11 cellular contexts compared by ENCODE assay signal in the genomic region with DNA sequence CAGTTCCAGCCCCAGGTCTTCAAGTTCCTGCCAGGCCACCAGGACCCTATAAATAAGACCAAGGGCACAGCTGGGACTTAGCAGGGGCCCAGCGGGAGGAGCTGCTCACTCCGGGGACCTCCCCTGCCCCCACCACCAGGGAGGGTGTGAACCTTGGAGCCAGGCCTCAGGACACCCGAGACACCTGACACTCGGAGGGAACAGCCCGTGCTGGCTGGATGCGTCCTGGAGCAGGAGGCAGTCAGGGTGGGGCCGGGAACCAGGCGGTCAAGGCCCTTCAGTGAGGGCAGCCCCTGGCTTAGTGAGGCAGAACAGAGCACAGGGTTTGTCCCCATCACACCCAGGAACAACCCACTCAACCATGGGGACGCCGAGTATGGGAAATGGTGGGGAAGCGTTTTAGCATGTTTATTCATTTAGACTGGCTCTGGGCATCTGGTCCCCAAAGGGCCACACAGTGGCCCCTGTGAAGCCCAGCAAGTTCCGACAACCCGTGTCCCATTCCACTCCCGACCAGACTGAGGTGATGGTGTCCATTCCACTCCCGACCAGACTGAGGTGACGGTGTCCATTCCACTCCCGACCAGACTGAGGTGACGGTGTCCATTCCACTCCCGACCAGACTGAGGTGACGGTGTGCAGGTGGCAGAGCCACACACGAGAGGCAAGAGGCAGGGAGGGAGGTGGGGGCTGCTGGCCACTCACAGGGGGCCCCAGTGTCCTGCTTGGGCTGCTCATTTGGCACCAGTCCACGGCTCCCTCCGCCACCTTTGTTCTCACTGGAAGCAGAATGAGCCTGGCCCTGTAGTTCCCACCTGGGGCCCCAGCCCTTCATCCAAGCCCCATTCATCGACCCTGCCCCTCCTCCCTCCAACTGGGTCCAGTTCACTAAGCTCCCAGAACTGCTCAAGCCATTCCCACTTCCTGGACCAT. TPM values are rescaled to one million over a fixed set of nuclear protein-coding genes. Genes with fewer than 3 reads are reported as not detected.
DNase-seq lines count a peak whose midpoint lies in the region; ATAC-seq and TF ChIP-seq lines count a peak whose summit lies in the region.
"Had no signal": no experiment of that assay in that cellular context is flagged by ENCODE, and none has a peak within 500 bp of the region (broad histone marks: within the 10 kb centered on the region; RNA-seq: fewer than 3 reads in every experiment).

No MANE protein-coding gene starts in this region.

- H3K27me3 ChIP-seq in HCT116 (ENCODE audit: insufficient read depth, low read length): no peaks in the 10 kb centered on the region
- no peaks in the 10 kb centered on the region for H3K27me3 ChIP-seq in neuronal stem cell (ENCODE audit: control insufficient read depth in 3 of 3, insufficient read depth in 3 of 3, low read depth in 1 of 3, low read length in 3 of 3)

- no TSS peak for BruUV-seq in HCT116 (replicated peaks; lab: Mats Ljungman, UMichigan)

- no peak overlapping the region for H3K14ac ChIP-seq in neuronal stem cell (ENCODE audit: low read length)

- H2BK5ac ChIP-seq in neuronal stem cell (ENCODE audit: low read length): no peak overlapping the region

- RAD21 ChIA-PET in HCT116 (lab: Charles Lee; ENCODE audit: low non-redundant PET in 1 of 2, low total read pairs in 2 of 2, uncharacterized antibody in 2 of 2, unreplicated experiment in 2 of 2): interaction anchor here (0.6 to 2.1 kb wide), 3 partner anchors 20 kb away, joined by 5 to 51 read pairs (median 8); no protein-coding TSS in a partner anchor

- H3K79me1 ChIP-seq in neuronal stem cell (ENCODE audit: low read depth, low read length): peaks cover 12% of the 10 kb centered on the region

- H3K4ac ChIP-seq in neuronal stem cell (ENCODE audit: low read length): no peak overlapping the region

- CTCF ChIA-PET in HCT116 (lab: Charles Lee): interaction anchor here (0.7 to 5.2 kb wide), 5 partner anchors 16 to 179 kb away, joined by 3 to 325 read pairs (median 4); partner anchors contain the start of genes ARHGAP45 and CIRBP

- H4K8ac ChIP-seq in neuronal stem cell (ENCODE audit: low read depth, low read length): no peak overlapping the region

- H4K20me1 ChIP-seq in HCT116 (ENCODE audit: insufficient read depth): peaks cover 13% of the 10 kb centered on the region; the same call in 1 of the 2 replicates

- peak overlapping the region; percentile 94 for H2BK12ac ChIP-seq in neuronal stem cell (ENCODE audit: low read length)

- peak overlapping the region; percentile 98 for H3K4me2 ChIP-seq in HCT116 (ENCODE audit: low read length)
- H3K4me2 ChIP-seq in neuronal stem cell (ENCODE audit: insufficient read depth, low read length, poor library complexity, severe bottlenecking): no peak overlapping the region

- H3K9ac ChIP-seq in HCT116 (ENCODE audit: low read length) (peak overlapping the region; percentile 99), neuronal stem cell (ENCODE audit: low read depth, low read length, poor library complexity) (peak overlapping the region; percentile 60)

- H3K27ac ChIP-seq in 22Rv1: peak overlapping the region; percentile 99
- H3K27ac ChIP-seq in HCT116 (ENCODE audit: low read depth, low read length): peak overlapping the region; percentile 100
- no peak overlapping the region for H3K27ac ChIP-seq in neuronal stem cell (replicated peaks; ENCODE audit: low read length)

- peak; percentile 24; the same call in 1 of the 2 replicates for TF ChIP-seq CTCF in 22Rv1 (IDR thresholded peaks at IDR 0.05)
- TF ChIP-seq CTCF in HCT116 (IDR thresholded peaks at IDR 0.05 in 2 of 3, conservative IDR thresholded peaks at IDR 0.05 in 1 of 3; ENCODE audit: borderline replicate concordance in 1 of 3, insufficient read depth in 1 of 3, low read depth in 2 of 3, low read length in 2 of 3): peak in 1 of 3 experiments; percentile 31; a peak in 1 of 6 replicates
- no peak for TF ChIP-seq CTCF in epithelial cell of proximal tubule (conservative IDR thresholded peaks at IDR 0.05; ENCODE audit: low read depth, low read length)

- no peak overlapping the region for H4K91ac ChIP-seq in neuronal stem cell (ENCODE audit: low read depth, low read length, poor library complexity)

- H2BK120ac ChIP-seq in neuronal stem cell (ENCODE audit: low read depth, low read length): no peak overlapping the region

- no CpG with 5 or more reads among the region's 24 CpGs for WGBS in neuronal stem cell (ENCODE audit: extremely low coverage in 2 of 2, insufficient read length in 2 of 2, insufficient replicate concordance in 1 of 2), 2 donors

- H3K36me3 ChIP-seq in HCT116 (ENCODE audit: control insufficient read depth in 1 of 2, insufficient read depth in 2 of 2, low read length in 2 of 2) (peaks cover 3 to 21% of the 10 kb centered on the region in 2 experiments), neuronal stem cell (replicated peaks in 1 of 2; ENCODE audit: control insufficient read depth in 2 of 2, insufficient read depth in 2 of 2, low read length in 2 of 2) (peaks cover under 1 to 10% of the 10 kb centered on the region in 2 donors)

- peak overlapping the region; percentile 95 for H2AK5ac ChIP-seq in neuronal stem cell (ENCODE audit: low read depth, low read length)

- peaks cover 54% of the 10 kb centered on the region for H3K79me2 ChIP-seq in HCT116 (ENCODE audit: insufficient read depth, low read length)

- intact Hi-C loops in HCT116 (cut with micrococcal nuclease): loop anchor here (10.0 kb wide), 2 partner anchors 221 to 451 kb away; partner anchors contain the start of genes CNN2, PTBP1, RNU6-2 and TMEM259

- H2BK15ac ChIP-seq in neuronal stem cell (ENCODE audit: low read length): peak overlapping the region; percentile 81

- H3K9me3 ChIP-seq in HCT116 (ENCODE audit: control insufficient read depth in 1 of 2, insufficient read depth in 1 of 2, low read depth in 1 of 2, low read length in 2 of 2) (no peaks in the 10 kb centered on the region), neuronal stem cell (replicated peaks in 1 of 2; ENCODE audit: control insufficient read depth in 2 of 2, insufficient read depth in 1 of 2, low read depth in 1 of 2, low read length in 2 of 2) (no peaks in the 10 kb centered on the region)

- H3K9me2 ChIP-seq in HCT116 (ENCODE audit: insufficient read depth): no peaks in the 10 kb centered on the region

- no peak overlapping the region for H2AFZ ChIP-seq in HCT116 (ENCODE audit: low read depth, low read length, poor library complexity, severe bottlenecking)
- H2AFZ ChIP-seq in neuronal stem cell (ENCODE audit: low read length): no peak overlapping the region

- H3K23ac ChIP-seq in neuronal stem cell (ENCODE audit: low read depth, low read length, poor library complexity): peak overlapping the region; percentile 99

- H3K18ac ChIP-seq in neuronal stem cell (ENCODE audit: low read length): peak overlapping the region; percentile 71

- POLR2A ChIA-PET in HCT116 (lab: Charles Lee): interaction anchor here (0.7 to 5.3 kb wide), 5 partner anchors 16 to 69 kb away, joined by 3 to 139 read pairs (median 6); partner anchors contain the start of gene CIRBP

- H3K4me1 ChIP-seq in HCT116 (ENCODE audit: control insufficient read depth in 1 of 2, insufficient read depth in 2 of 2, low read length in 2 of 2): peaks cover 47 to 63% of the 10 kb centered on the region in 2 experiments
- H3K4me1 ChIP-seq in neuronal stem cell (ENCODE audit: control insufficient read depth in 2 of 2, insufficient read depth in 1 of 2, low read depth in 1 of 2, low read length in 2 of 2): peaks cover 19 to 26% of the 10 kb centered on the region in 2 donors

- no peak for ATAC-seq in HCT116
- no peak for ATAC-seq in GM21390 (IDR thresholded peaks at IDR 0.05; ENCODE audit: unreplicated experiment)
- ATAC-seq in activated CD4-positive, CD25-positive, alpha-beta regulatory T cell treated with anti-CD3 and anti-CD28 coated beads, Interleukin-2, amount 50 U/mL, for 24 hours: no peak

- no peak for TF ChIP-seq POLR2A in HCT116 (IDR thresholded peaks at IDR 0.05; ENCODE audit: borderline replicate concordance, extremely low read depth, insufficient read depth, insufficient read length)

- DNase-seq in HCT116 (ENCODE audit: low read depth, low spot score) (no peak), epithelial cell of proximal tubule (ENCODE audit: low read depth) (no peak), neuronal stem cell (ENCODE audit: low spot score) (no peak), NCI-H510A (lab: John Stamatoyannopoulos, UW) (no peak)
- no peak for DNase-seq in stimulated activated naive CD4-positive, alpha-beta T cell treated with Interleukin-2 at 50 U/mL for 16 hours (lab: John Stamatoyannopoulos, UW)
- DNase-seq: EL, Kasumi-1, SHP77 treated with DMSO at 0.1 percent for 48 hours had no signal

- TF ChIP-seq RAD21 in HCT116 (IDR thresholded peaks at IDR 0.05; ENCODE audit: low read depth): no peak

- H3K4me3 ChIP-seq in HCT116 (replicated peaks in 1 of 2; ENCODE audit: low read depth in 1 of 2, low read length in 2 of 2): no peak overlapping the region
- peak overlapping the region; percentile 5 for H3K4me3 ChIP-seq in epithelial cell of proximal tubule (ENCODE audit: low read depth, low read length)
- H3K4me3 ChIP-seq in neuronal stem cell (ENCODE audit: low read length in 2 of 2): no peak overlapping the region

TF ChIP-seq in HCT116, 20 proteins besides CTCF, POLR2A, EP300 and RAD21 (continues in another document):
- TF ChIP-seq POLR2AphosphoS5 (IDR thresholded peaks at IDR 0.05; ENCODE audit: low read depth, low read length): peak; percentile 44; the same call in 1 of the 2 replicates

RNA-seq across cellular contexts. Expression of gene MIDN, which starts 2.2 kb away (rescaled TPM):
- total RNA-seq in HCT116 (2021; ENCODE audit: unreplicated experiment): 146 TPM
- 63.2 and 79.4 TPM in 2 replicates for polyA plus RNA-seq in HCT116 (2012)
- 44.1 and 66.3 TPM in 2 replicates for total RNA-seq in epithelial cell of proximal tubule
- polyA plus RNA-seq in neuronal stem cell (2013, experiment 1 of 2): 98.3 TPM
- polyA plus RNA-seq in neuronal stem cell (2013, experiment 2 of 2): 99.9 TPM

RNA-seq across cellular contexts. Expression of gene ATP5F1D, which starts 4.6 kb away (rescaled TPM):
- total RNA-seq in HCT116 (2021; ENCODE audit: unreplicated experiment) (428 TPM), epithelial cell of proximal tubule (110 and 114 TPM in 2 replicates)
- polyA plus RNA-seq in HCT116 (2012): 468 and 508 TPM in 2 replicates
- polyA plus RNA-seq in neuronal stem cell (2013, experiment 1 of 2): 106 TPM
- polyA plus RNA-seq in neuronal stem cell (2013, experiment 2 of 2): 101 TPM

RNA-seq across cellular contexts. Expression of gene CBARP, which starts 8.3 kb away (rescaled TPM):
- total RNA-seq in HCT116 (2021; ENCODE audit: unreplicated experiment): 23.8 TPM
- polyA plus RNA-seq in HCT116 (2012): 11.1 and 11.8 TPM in 2 replicates
- 6.8 and 9.7 TPM in 2 replicates for total RNA-seq in epithelial cell of proximal tubule
- 14.0 TPM for polyA plus RNA-seq in neuronal stem cell (2013, experiment 1 of 2)
- 12.8 TPM for polyA plus RNA-seq in neuronal stem cell (2013, experiment 2 of 2)

RNA-seq across cellular contexts. Expression of gene CIRBP, which starts 23.0 kb away (rescaled TPM):
- 276 TPM for total RNA-seq in HCT116 (2021; ENCODE audit: unreplicated experiment)
- 398 and 405 TPM in 2 replicates for polyA plus RNA-seq in HCT116 (2012)
- total RNA-seq in epithelial cell of proximal tubule: 165 and 317 TPM in 2 replicates
- 218 TPM for polyA plus RNA-seq in neuronal stem cell (2013, experiment 1 of 2)
- 217 TPM for polyA plus RNA-seq in neuronal stem cell (2013, experiment 2 of 2)

RNA-seq across cellular contexts. Expression of gene FAM174C, which starts 29.2 kb away (rescaled TPM):
- total RNA-seq in HCT116 (2021; ENCODE audit: unreplicated experiment): 77.1 TPM
- 87.0 and 88.0 TPM in 2 replicates for polyA plus RNA-seq in HCT116 (2012)
- total RNA-seq in epithelial cell of proximal tubule: 123 and 124 TPM in 2 replicates
- 23.8 TPM for polyA plus RNA-seq in neuronal stem cell (2013, experiment 1 of 2)
- 24.1 TPM for polyA plus RNA-seq in neuronal stem cell (2013, experiment 2 of 2)
